ENCODE assay signal across 19 cellular contexts in genomic region chr1:74935446-74935845, GRCh38.
DNase-seq lines count a peak whose midpoint lies in the region; ATAC-seq, FAIRE-seq and TF ChIP-seq lines count a peak whose summit lies in the region.
"Had no signal": no experiment of that assay in that cellular context is flagged by ENCODE, and none has a peak within 500 bp of the region (broad histone marks: within the 10 kb centered on the region; RNA-seq: fewer than 3 reads in every experiment).

No MANE protein-coding gene starts in this region.

- H3K4me3 ChIP-seq in GM23338, result no peak overlapping the region
- H3K4me3 ChIP-seq in OCI-LY1 (ENCODE audit: low read depth, low read length, poor library complexity, severe bottlenecking), result no peak overlapping the region
- H3K4me3 ChIP-seq: BLaER1, GM12878, GM23248 had no signal

- H3K9me2 ChIP-seq in GM23338 (ENCODE audit: insufficient read depth) (no peaks in the 10 kb centered on the region), OCI-LY1 (ENCODE audit: low read depth, low read length) (no peaks in the 10 kb centered on the region)

- H3K27ac Mint-ChIP-seq in GM23338, result no peak overlapping the region
- H3K27ac Mint-ChIP-seq in WTC11, result no peak overlapping the region
- H3K27ac Mint-ChIP-seq: CD8-positive, alpha-beta T cell had no signal

- H3K9me3 ChIP-seq in OCI-LY1 (ENCODE audit: low read length), result no peaks in the 10 kb centered on the region
- H3K9me3 ChIP-seq: BLaER1 had no signal

- H4K20me1 ChIP-seq in GM23338 (replicated peaks; ENCODE audit: insufficient read depth) (no peaks in the 10 kb centered on the region), OCI-LY1 (ENCODE audit: insufficient read depth, low read length) (no peaks in the 10 kb centered on the region)
- H4K20me1 ChIP-seq: BLaER1 had no signal

- DNase-seq in GM23338 (ENCODE audit: low spot score) (peak; percentile 6), WTC11 (ENCODE audit: low spot score) (no peak), GM12892 (ENCODE audit: insufficient read length) (no peak), SK-N-DZ (ENCODE audit: low spot score) (no peak), NCI-H345 treated with DMSO at 0.1 percent for 48 hours (lab: John Stamatoyannopoulos, UW; ENCODE audit: unreplicated experiment) (no peak), NCI-H2171 (lab: John Stamatoyannopoulos, UW) (no peak)
- DNase-seq: 8988T; CD8-positive, alpha-beta T cell; DMS 273 treated with DMSO at 0.1 percent for 48 hours; DMS53; DND-41; EL; GM23248; H7 had no signal

- no peak overlapping the region for H3K9ac ChIP-seq in OCI-LY1 (ENCODE audit: low read length)
- H3K9ac ChIP-seq: BLaER1, GM23248 had no signal

- no peaks in the 10 kb centered on the region for H3K79me2 ChIP-seq in GM23338 (replicated peaks; ENCODE audit: insufficient read depth)
- no peaks in the 10 kb centered on the region for H3K79me2 ChIP-seq in OCI-LY1 (ENCODE audit: insufficient read depth, low read length)

- no peak for FAIRE-seq in GM12892 (lab: Jason Lieb, UNC)
- FAIRE-seq: GM12878, GM19239 had no signal

- no peak overlapping the region for H3K27ac ChIP-seq in GM23338 (ENCODE audit: low read depth)
- H3K27ac ChIP-seq in OCI-LY1 (ENCODE audit: low read depth, low read length, poor library complexity, severe bottlenecking), result no peak overlapping the region
- H3K27ac ChIP-seq: BLaER1, GM23248, HL-60 had no signal

- POLR2A ChIA-PET in WTC11 (lab: Charles Lee), result no interaction called here

- CTCF ChIA-PET in WTC11 (lab: Charles Lee), result interaction anchor here (0.7 to 1.5 kb wide), 4 partner anchors 9 to 298 kb away, joined by 3 to 5 read pairs (median 4); no protein-coding TSS in a partner anchor

- H3K4me2 ChIP-seq in GM23338, result no peak overlapping the region
- no peak overlapping the region for H3K4me2 ChIP-seq in OCI-LY1 (ENCODE audit: low read length)
- H3K4me2 ChIP-seq: BLaER1 had no signal

- H3K4me3 Mint-ChIP-seq in GM23338 (no peak overlapping the region), WTC11 (no peak overlapping the region)
- H3K4me3 Mint-ChIP-seq: CD8-positive, alpha-beta T cell had no signal

- H3K36me3 ChIP-seq in GM23338 (ENCODE audit: insufficient read depth), result no peaks in the 10 kb centered on the region
- H3K36me3 ChIP-seq in OCI-LY1 (ENCODE audit: insufficient read depth, low read length), result no peaks in the 10 kb centered on the region
- H3K36me3 ChIP-seq: BLaER1 had no signal

- peak; percentile 53 to 58 for TF ChIP-seq CTCF in GM23338 (conservative IDR thresholded peaks at IDR 0.05; ENCODE audit: low read depth in 2 of 2)
- TF ChIP-seq CTCF in OCI-LY1 (IDR thresholded peaks at IDR 0.05; ENCODE audit: low read length), result peak; percentile 12; the same call in 1 of the 2 replicates
- no peak for TF ChIP-seq CTCF in WTC11 (IDR thresholded peaks at IDR 0.05)

- TF ChIP-seq POLR2A in GM12892 (IDR thresholded peaks at IDR 0.05; ENCODE audit: low read depth, low read length), result no peak

- H3K36me3 Mint-ChIP-seq in GM23338 (ENCODE audit: low read depth) (no peaks in the 10 kb centered on the region), WTC11 (no peaks in the 10 kb centered on the region)
- H3K36me3 Mint-ChIP-seq: CD8-positive, alpha-beta T cell had no signal

- H3K4me1 Mint-ChIP-seq in GM23338 (peaks cover 4% of the 10 kb centered on the region; the same call in 1 of the 3 replicates), WTC11 (no peaks in the 10 kb centered on the region)

- no peaks in the 10 kb centered on the region for H3K27me3 ChIP-seq in GM23338 (ENCODE audit: insufficient read depth)
- H3K27me3 ChIP-seq in OCI-LY1 (ENCODE audit: insufficient read depth, low read length), result no peaks in the 10 kb centered on the region
- H3K27me3 ChIP-seq: BLaER1 had no signal

- H3K27me3 Mint-ChIP-seq in GM23338 (ENCODE audit: insufficient read depth, low read depth, poor library complexity) (no peaks in the 10 kb centered on the region), WTC11 (ENCODE audit: low read depth) (no peaks in the 10 kb centered on the region)

- no peak for ATAC-seq in GM23338
- peak; percentile 57 for ATAC-seq in WTC11
- ATAC-seq: CD8-positive, alpha-beta T cell; GM12878 had no signal

- H2AFZ ChIP-seq in GM23338 (no peak overlapping the region), OCI-LY1 (ENCODE audit: low read length) (no peak overlapping the region)
- H2AFZ ChIP-seq: GM23248 had no signal

- H3K9me3 Mint-ChIP-seq in GM23338 (0 out of 3 replicates have a peak, but pooled peaks cover 6% of the 10 kb centered on the region), WTC11 (no peaks in the 10 kb centered on the region; the same call in 1 of the 2 replicates)

- H3F3A ChIP-seq in GM23338 (replicated peaks; ENCODE audit: low read depth) (no peaks in the 10 kb centered on the region), OCI-LY1 (ENCODE audit: insufficient read depth, low read length) (no peaks in the 10 kb centered on the region)

- no peaks in the 10 kb centered on the region for H3K4me1 ChIP-seq in GM23338 (ENCODE audit: insufficient read depth)
- H3K4me1 ChIP-seq in OCI-LY1 (ENCODE audit: insufficient read depth, low read length, severe bottlenecking), result no peaks in the 10 kb centered on the region
- H3K4me1 ChIP-seq: BLaER1 had no signal

TF ChIP-seq in GM23338, 12 proteins besides CTCF, POLR2A, EP300 and RAD21 (continues in another document):
- TF ChIP-seq NANOG (IDR thresholded peaks at IDR 0.05; ENCODE audit: borderline replicate concordance) (no peak), EZH2 (IDR thresholded peaks at IDR 0.05; ENCODE audit: low read depth, unreplicated experiment) (no peak)

TF ChIP-seq in WTC11, 78 proteins besides CTCF, POLR2A, EP300 and RAD21:
- TF ChIP-seq KAT7 (CRISPR knock-in tag; IDR thresholded peaks at IDR 0.05; ENCODE audit: borderline replicate concordance) (no peak), NFE2L1 (CRISPR knock-in tag; IDR thresholded peaks at IDR 0.05) (no peak), GABPB1 (CRISPR knock-in tag; IDR thresholded peaks at IDR 0.05) (no peak), ZBTB43 (CRISPR knock-in tag; IDR thresholded peaks at IDR 0.05) (no peak), SP1 (CRISPR knock-in tag; conservative IDR thresholded peaks at IDR 0.05) (no peak), ZNF317 (CRISPR knock-in tag; IDR thresholded peaks at IDR 0.05; ENCODE audit: borderline replicate concordance, low read depth) (no peak), ZNF263 (CRISPR knock-in tag; IDR thresholded peaks at IDR 0.05; ENCODE audit: low read depth) (no peak), FOXJ3 (CRISPR knock-in tag; IDR thresholded peaks at IDR 0.05; ENCODE audit: borderline replicate concordance) (no peak), GTF2I (CRISPR knock-in tag; conservative IDR thresholded peaks at IDR 0.05) (no peak), NFYB (CRISPR knock-in tag; conservative IDR thresholded peaks at IDR 0.05; ENCODE audit: low read depth) (no peak)
